In the genomic region with DNA sequence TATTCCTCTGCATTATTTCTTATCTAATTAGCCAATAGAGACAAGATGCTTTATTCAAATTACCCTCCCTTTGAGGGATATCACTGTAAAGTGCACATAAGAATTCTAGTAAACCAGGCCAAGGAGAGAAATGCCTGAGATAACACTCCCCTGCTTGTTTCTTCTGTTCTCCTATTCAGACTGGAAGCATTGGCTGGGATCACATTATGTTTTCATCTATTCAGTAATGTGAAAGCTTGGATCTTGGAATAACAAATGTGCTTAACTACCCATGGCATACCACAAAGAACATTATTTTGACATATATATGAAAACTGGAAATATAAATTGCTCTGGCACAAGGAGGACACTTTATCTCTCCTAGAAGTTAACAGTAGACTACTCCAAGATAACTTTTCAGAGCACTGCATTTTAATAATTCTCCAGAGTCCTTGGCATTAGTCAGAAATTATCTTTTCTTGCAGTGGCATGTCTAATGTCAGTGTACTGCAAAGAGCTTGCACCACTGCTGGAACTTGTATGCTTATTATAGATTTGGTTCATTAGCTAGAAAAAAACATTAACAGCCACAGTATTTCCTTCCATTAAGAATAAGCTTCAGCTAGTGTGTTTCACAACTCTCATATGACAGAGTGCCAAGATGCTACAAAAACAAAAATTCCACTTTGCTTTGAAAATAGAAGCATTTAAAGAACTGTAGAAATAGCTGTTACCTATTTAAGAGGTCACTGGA, we compare ENCODE assay signal across 21 cellular contexts.
A peak's percentile ranks its signal among the peaks of the same experiment; 100 is the strongest.
DNase-seq lines count a peak whose midpoint lies in the region; ATAC-seq and TF ChIP-seq lines count a peak whose summit lies in the region.
"Had no signal": no experiment of that assay in that cellular context is flagged by ENCODE, and none has a peak within 500 bp of the region (broad histone marks: within the 10 kb centered on the region; RNA-seq: fewer than 3 reads in every experiment).

No MANE protein-coding gene starts in this region.

- peak overlapping the region; percentile 99 for H3K27ac Mint-ChIP-seq in MCF 10A (ENCODE audit: low read depth, unreplicated experiment)
- H3K27ac Mint-ChIP-seq: T-helper 1 cell treated with Interleukin-12 subunit alpha and Interleukin-12 subunit beta and Interleukin-4 antibody, amounts not matched to agents 30 μg/mL and 1 μg/mL, for 36 hours had no signal

- TF ChIP-seq POLR2A in breast epithelium (IDR thresholded peaks at IDR 0.05): no peak

- peaks cover 29% of the 10 kb centered on the region for H3K4me1 Mint-ChIP-seq in MCF 10A (ENCODE audit: insufficient read depth, unreplicated experiment)

- H3K9me3 ChIP-seq in breast epithelium: no peaks in the 10 kb centered on the region
- H3K9me3 ChIP-seq: BLaER1 treated with 17β-estradiol and CSF1 and Interleukin-3, amounts not matched to agents 10 nM and 100 nM; colonic mucosa; upper lobe of right lung had no signal

- H3K9me3 Mint-ChIP-seq in MCF 10A (ENCODE audit: unreplicated experiment): no peaks in the 10 kb centered on the region

- intact Hi-C loops in MCF 10A (cut with micrococcal nuclease): no loop called here
- intact Hi-C loops in breast epithelium (cut with DNase I; ENCODE audit: low total_unique reads): no loop called here
- intact Hi-C loops in sciatic nerve (cut with DNase I): no loop called here

- TF ChIP-seq CTCF in MCF 10A (IDR thresholded peaks at IDR 0.05; ENCODE audit: unreplicated experiment): no peak
- no peak for TF ChIP-seq CTCF in breast epithelium (IDR thresholded peaks at IDR 0.05)
- TF ChIP-seq CTCF in astrocyte of the spinal cord (IDR thresholded peaks at IDR 0.05; ENCODE audit: low read depth, low read length): no peak
- no peak for TF ChIP-seq CTCF in fibroblast of villous mesenchyme (IDR thresholded peaks at IDR 0.05; ENCODE audit: insufficient read depth, low read depth, low read length)

- no peaks in the 10 kb centered on the region for H3K27me3 ChIP-seq in breast epithelium
- H3K27me3 ChIP-seq: BLaER1 treated with 17β-estradiol and CSF1 and Interleukin-3, amounts not matched to agents 10 nM and 100 nM; colonic mucosa; upper lobe of right lung had no signal

- no peaks in the 10 kb centered on the region for H3K27me3 Mint-ChIP-seq in MCF 10A (ENCODE audit: insufficient read depth, unreplicated experiment)

- no peak overlapping the region for H3K27ac ChIP-seq in breast epithelium
- H3K27ac ChIP-seq: BLaER1 treated with 17β-estradiol and CSF1 and Interleukin-3, amounts not matched to agents 10 nM and 100 nM; colonic mucosa; upper lobe of right lung; VCaP had no signal

- H3K36me3 ChIP-seq in breast epithelium: no peaks in the 10 kb centered on the region
- H3K36me3 ChIP-seq: BLaER1 treated with 17β-estradiol and CSF1 and Interleukin-3, amounts not matched to agents 10 nM and 100 nM; colonic mucosa; upper lobe of right lung had no signal

- no TSS peak for BruUV-seq in MCF 10A (replicated peaks; lab: Mats Ljungman, UMichigan)

- CTCF ChIA-PET in MCF 10A (lab: Yijun Ruan, JAX): interaction anchor here (0.5 to 1.0 kb wide), 4 partner anchors 51 to 703 kb away, joined by 3 read pairs; no protein-coding TSS in a partner anchor

- no peaks in the 10 kb centered on the region for H3K36me3 Mint-ChIP-seq in MCF 10A (ENCODE audit: insufficient read depth, unreplicated experiment)

- H3K4me3 Mint-ChIP-seq in MCF 10A (ENCODE audit: unreplicated experiment): no peak overlapping the region
- H3K4me3 Mint-ChIP-seq: T-helper 1 cell treated with Interleukin-12 subunit alpha and Interleukin-12 subunit beta and Interleukin-4 antibody, amounts not matched to agents 30 μg/mL and 1 μg/mL, for 36 hours had no signal

- DNase-seq in MCF 10A (ENCODE audit: unreplicated experiment): peak; percentile 25
- DNase-seq in breast epithelium (ENCODE audit: low spot score in 2 of 2): no peak
- peak; percentile 18 for DNase-seq in astrocyte of the spinal cord (ENCODE audit: low read depth, low spot score)
- peak; percentile 27 for DNase-seq in fibroblast of villous mesenchyme (ENCODE audit: low read depth)
- DNase-seq in sciatic nerve (ENCODE audit: low spot score): no peak
- no peak for DNase-seq in activated CD4-positive, alpha-beta T cell treated with anti-CD3 and anti-CD28 coated beads, Interleukin-2, amount 50 U/mL, for 4 hours
- DNase-seq in NCI-H1417 treated with DMSO at 0.1 percent for 48 hours (lab: John Stamatoyannopoulos, UW): no peak
- DNase-seq: 8988T; activated effector memory CD4-positive, alpha-beta T cell treated with anti-CD3 and anti-CD28 coated beads, Interleukin-2, amount 50 U/mL, for 16 hours; amniotic stem cell; colonic mucosa; Karpas-422; NCI-H1105; NCI-H2107; SIG-M5; stimulated activated CD4-positive, alpha-beta T cell treated with anti-CD3 and anti-CD28 coated beads, Interleukin-2, amount 100 ng/mL, for 48 hours; upper lobe of right lung had no signal

- peak; percentile 41 for ATAC-seq in sciatic nerve
- ATAC-seq in GM21786 (IDR thresholded peaks at IDR 0.05; ENCODE audit: unreplicated experiment): no peak
- ATAC-seq: upper lobe of right lung had no signal

- H3K4me3 ChIP-seq in breast epithelium: no peak overlapping the region
- no peak overlapping the region for H3K4me3 ChIP-seq in astrocyte of the spinal cord (ENCODE audit: low read depth, low read length)
- no peak overlapping the region for H3K4me3 ChIP-seq in fibroblast of villous mesenchyme (ENCODE audit: low read depth, low read length)
- H3K4me3 ChIP-seq: BLaER1 treated with 17β-estradiol and CSF1 and Interleukin-3, amounts not matched to agents 10 nM and 100 nM; colonic mucosa; upper lobe of right lung had no signal

- POLR2A ChIA-PET in MCF 10A (lab: Yijun Ruan, JAX): interaction anchor here (0.6 to 1.1 kb wide), 3 partner anchors 17 to 93 kb away, joined by 3 to 4 read pairs (median 3); no protein-coding TSS in a partner anchor

- no peaks in the 10 kb centered on the region for H3K4me1 ChIP-seq in breast epithelium
- H3K4me1 ChIP-seq: BLaER1 treated with 17β-estradiol and CSF1 and Interleukin-3, amounts not matched to agents 10 nM and 100 nM; colonic mucosa; upper lobe of right lung had no signal

- in situ Hi-C loops in astrocyte of the spinal cord (cut with HindIII; ENCODE audit: low sequenced_read_pairs): no loop called here

Comparison
In these comparisons a context has a peak if more than half of its experiments do, and no peak if none do; other contexts are left out.
1. DNase-seq: peak in MCF 10A (single experiment), astrocyte of the spinal cord (single experiment) and fibroblast of villous mesenchyme (single experiment); none in breast epithelium (0 of 2), sciatic nerve (single experiment), activated CD4-positive, alpha-beta T cell treated with anti-CD3 and anti-CD28 coated beads, Interleukin-2, amount 50 U/mL, for 4 hours (0 of 2) and NCI-H1417 treated with DMSO at 0.1 percent for 48 hours (single experiment).